Comparison of ENCODE assay signal across 27 cellular contexts in the genomic region with DNA sequence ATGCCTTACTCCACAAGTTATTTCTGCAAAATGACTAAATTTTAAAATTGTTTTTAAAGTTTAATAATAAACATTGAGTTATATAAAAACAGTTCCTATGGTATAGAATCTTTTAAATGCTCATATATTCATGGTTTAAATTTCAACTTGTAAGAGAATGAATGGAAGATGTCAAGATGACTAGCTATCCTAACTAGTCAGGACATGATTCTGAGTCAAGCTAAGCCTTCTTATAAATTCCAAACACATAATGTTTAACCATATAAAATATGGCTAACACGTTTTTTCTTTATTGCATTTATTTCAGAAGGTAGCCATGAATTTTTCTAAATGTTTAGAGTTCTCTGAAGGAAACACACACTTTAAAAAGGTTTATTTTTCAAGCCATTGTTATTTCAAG.
"Had no signal": no experiment of that assay in that cellular context is flagged by ENCODE, and none has a peak within 500 bp of the region (broad histone marks: within the 10 kb centered on the region; RNA-seq: fewer than 3 reads in every experiment).

No MANE protein-coding gene starts in this region.

- H3K36me3 ChIP-seq: left ventricle myocardium inferior, neural progenitor cell, neutrophil, right atrium auricular region, suprapubic skin, thoracic aorta, tibial artery, upper lobe of right lung had no signal

- H3K27me3 ChIP-seq: neural progenitor cell, neutrophil, right atrium auricular region, suprapubic skin, tibial artery, upper lobe of right lung had no signal

- H3K9me3 ChIP-seq: left ventricle myocardium inferior, neutrophil, right atrium auricular region, suprapubic skin, thoracic aorta, tibial artery, upper lobe of right lung had no signal

- H3K27ac ChIP-seq: left ventricle myocardium inferior, neural progenitor cell, neutrophil, right atrium auricular region, skin epidermis, suprapubic skin, thoracic aorta, tibial artery, upper lobe of right lung had no signal

- DNase-seq: hypothalamus; immature natural killer cell; islet precursor cell; left ventricle myocardium inferior; mesendoderm; naive B cell; natural killer cell; nephron progenitor cell; occipital lobe; stimulated activated CD4-positive, alpha-beta T cell treated with anti-CD3 and anti-CD28 coated beads, Interleukin-12 subunit alpha, Interleukin-12 subunit beta, amount 100 ng/mL, for 4 hours; stimulated activated CD4-positive, alpha-beta T cell treated with anti-CD3 and anti-CD28 coated beads, Interleukin-15, amount 100 ng/mL, for 24 hours; stimulated activated CD4-positive, alpha-beta T cell treated with anti-CD3 and anti-CD28 coated beads, Interleukin-2, amount 100 ng/mL, for 24 hours; stimulated activated CD4-positive, alpha-beta T cell treated with anti-CD3 and anti-CD28 coated beads, Interleukin-4, amount 100 ng/mL, for 1 hour; stimulated activated naive CD4-positive, alpha-beta T cell; tibial artery; trophoblast cell; upper lobe of right lung had no signal

- ATAC-seq: natural killer cell; sciatic nerve; stimulated activated effector memory CD8-positive, alpha-beta T cell treated with anti-CD3 and anti-CD28 coated beads, Interleukin-12 subunit alpha, Interleukin-12 subunit beta, amount 100 ng/mL, for 72 hours; upper lobe of right lung had no signal

- H3K4me1 ChIP-seq: left ventricle myocardium inferior, neural progenitor cell, right atrium auricular region, suprapubic skin, tibial artery, upper lobe of right lung had no signal

- H3K4me3 ChIP-seq: left ventricle myocardium inferior, lung, neural progenitor cell, right atrium auricular region, skin epidermis, suprapubic skin, thoracic aorta, tibial artery, upper lobe of right lung had no signal

- FAIRE-seq: urothelium cell line had no signal
